28 cellular contexts compared by ENCODE assay signal in genomic region chr2:8650256-8650655, GRCh38.
"Had no signal": no experiment of that assay in that cellular context is flagged by ENCODE, and none has a peak within 500 bp of the region (broad histone marks: within the 10 kb centered on the region; RNA-seq: fewer than 3 reads in every experiment).

No MANE protein-coding gene starts in this region.

- H3K9me3 ChIP-seq: neutrophil, pancreas, prostate gland, right atrium auricular region, sigmoid colon, testis, tibial artery, uterus had no signal

- H3K36me3 ChIP-seq: esophagus squamous epithelium, left lung, neutrophil, pancreas, prostate gland, right atrium auricular region, sigmoid colon, tibial artery, uterus had no signal

- H3K9me3 Mint-ChIP-seq: effector memory CD8-positive, alpha-beta T cell; immature natural killer cell; nephron had no signal

- H3K27ac Mint-ChIP-seq: effector memory CD8-positive, alpha-beta T cell; immature natural killer cell; naive thymus-derived CD4-positive, alpha-beta T cell; stimulated activated memory B cell treated with anti-CD40 and anti-IgM and Interleukin-4, amounts not matched to agents 10 μg/mL and 1 μg/mL and 100 μg/mL, for 72 hours; type B pancreatic cell had no signal

- ATAC-seq: effector memory CD8-positive, alpha-beta T cell; left lung; naive thymus-derived CD4-positive, alpha-beta T cell; pancreas; stimulated activated memory B cell treated with anti-CD40 and anti-IgM and Interleukin-4, amounts not matched to agents 10 μg/mL and 1 μg/mL and 100 μg/mL, for 72 hours; stimulated activated naive CD8-positive, alpha-beta T cell treated with anti-CD3 and anti-CD28 coated beads, Interleukin-15, Interleukin-2, amounts not matched to agents 100 U/mL and 50 U/mL, for 24 hours had no signal

- H3K36me3 Mint-ChIP-seq: naive thymus-derived CD4-positive, alpha-beta T cell; stimulated activated memory B cell treated with anti-CD40 and anti-IgM and Interleukin-4, amounts not matched to agents 10 μg/mL and 1 μg/mL and 100 μg/mL, for 72 hours; type B pancreatic cell had no signal

- H3K4me1 Mint-ChIP-seq: naive thymus-derived CD4-positive, alpha-beta T cell had no signal

- H3K27me3 Mint-ChIP-seq: effector memory CD8-positive, alpha-beta T cell; type B pancreatic cell had no signal

- H3K4me3 Mint-ChIP-seq: effector memory CD8-positive, alpha-beta T cell; immature natural killer cell; naive thymus-derived CD4-positive, alpha-beta T cell; nephron; stimulated activated memory B cell treated with anti-CD40 and anti-IgM and Interleukin-4, amounts not matched to agents 10 μg/mL and 1 μg/mL and 100 μg/mL, for 72 hours; type B pancreatic cell had no signal

- H3K4me3 ChIP-seq: esophagus squamous epithelium, left lung, pancreas, prostate gland, right atrium auricular region, sigmoid colon, testis, tibial artery, uterus had no signal

- H3K4me1 ChIP-seq: esophagus squamous epithelium, pancreas, prostate gland, right atrium auricular region, sigmoid colon, testis, tibial artery had no signal

- FAIRE-seq: endometrium, keratinocyte had no signal

- H3K27ac ChIP-seq: esophagus squamous epithelium, left lung, neutrophil, pancreas, prostate gland, right atrium auricular region, sigmoid colon, testis, tibial artery, uterus had no signal

- DNase-seq: cerebellar nuclear complex; cortex of kidney; effector memory CD8-positive, alpha-beta T cell; erythroblast; esophagus squamous epithelium; foreskin melanocyte; hypothalamus; immature natural killer cell; left lung; mesenchymal stem cell; midbrain; naive thymus-derived CD4-positive, alpha-beta T cell; pancreas; sigmoid colon; stimulated activated CD4-positive, alpha-beta T cell treated with anti-CD3 and anti-CD28 coated beads, Interleukin-4, amount 100 ng/mL, for 4 hours; stimulated activated naive CD8-positive, alpha-beta T cell treated with anti-CD3 and anti-CD28 coated beads, Interleukin-15, Interleukin-2, amounts not matched to agents 100 U/mL and 50 U/mL, for 24 hours; substantia nigra; testis; tibial artery; uterus had no signal
